1 cellular context compared by ENCODE assay signal in genomic region chr17:7224661-7225111, GRCh38.
TF ChIP-seq lines count a peak whose summit lies in the region.

No MANE protein-coding gene starts in this region.

TF ChIP-seq in H1, 55 proteins besides CTCF, POLR2A, EP300 and RAD21:
- TF ChIP-seq NRF1 (IDR thresholded peaks at IDR 0.05; ENCODE audit: low read depth, low read length): no peak
- no peak for TF ChIP-seq CHD2 (IDR thresholded peaks at IDR 0.05; ENCODE audit: low read length)
- peak; percentile 34; the same call in 1 of the 2 replicates for TF ChIP-seq POLR2AphosphoS5 (IDR thresholded peaks at IDR 0.05; ENCODE audit: low read depth, low read length)
- no peak for TF ChIP-seq HDAC2 (IDR thresholded peaks at IDR 0.05; ENCODE audit: borderline replicate concordance in 1 of 2, low read depth in 2 of 2, low read length in 2 of 2)
- TF ChIP-seq NANOG (IDR thresholded peaks at IDR 0.05; ENCODE audit: insufficient read depth, low read depth, low read length, poor library complexity, severe bottlenecking): no peak
- no peak for TF ChIP-seq POU5F1 (IDR thresholded peaks at IDR 0.05; ENCODE audit: low read depth, low read length)
- no peak for TF ChIP-seq KDM4A (IDR thresholded peaks at IDR 0.05; ENCODE audit: low read depth, low read length, severe bottlenecking)
